ENCODE assay signal across 8 cellular contexts in genomic region chr6:29926081-29926794, GRCh38. TPM values are rescaled to one million over a fixed set of nuclear protein-coding genes. Genes with fewer than 3 reads are reported as not detected.
A peak's percentile ranks its signal among the peaks of the same experiment; 100 is the strongest.
DNase-seq lines count a peak whose midpoint lies in the region; ATAC-seq and TF ChIP-seq lines count a peak whose summit lies in the region.

No MANE protein-coding gene starts in this region.

- TF ChIP-seq CTCF in GM12864 (IDR thresholded peaks at IDR 0.05; ENCODE audit: low read depth, low read length, missing control alignments), result no peak
- TF ChIP-seq CTCF in foreskin keratinocyte (conservative IDR thresholded peaks at IDR 0.05), result no peak

- H3K36me3 Mint-ChIP-seq in activated CD8-positive, alpha-beta memory T cell treated with anti-CD3 and anti-CD28 coated beads, Interleukin-2, amount 10 ng/mL, durations not matched to agents 7 days and 5 days, result no peaks in the 10 kb centered on the region

- H3K4me3 Mint-ChIP-seq in activated CD8-positive, alpha-beta memory T cell treated with anti-CD3 and anti-CD28 coated beads, Interleukin-2, amount 10 ng/mL, durations not matched to agents 7 days and 5 days, result peak overlapping the region; percentile 82

- no peaks in the 10 kb centered on the region for H3K9me3 Mint-ChIP-seq in activated CD8-positive, alpha-beta memory T cell treated with anti-CD3 and anti-CD28 coated beads, Interleukin-2, amount 10 ng/mL, durations not matched to agents 7 days and 5 days (ENCODE audit: low read depth)

- H3K4me3 ChIP-seq in GM12864 (ENCODE audit: low read depth, low read length) (peak overlapping the region; percentile 78), skeletal muscle cell (ENCODE audit: low read depth, low read length) (peak overlapping the region; percentile 42)

- peaks cover 12% of the 10 kb centered on the region for H3K4me1 Mint-ChIP-seq in activated CD8-positive, alpha-beta memory T cell treated with anti-CD3 and anti-CD28 coated beads, Interleukin-2, amount 10 ng/mL, durations not matched to agents 7 days and 5 days

- CTCF ChIA-PET in activated CD8-positive, alpha-beta memory T cell treated with anti-CD3 and anti-CD28 coated beads, Interleukin-2, amount 10 ng/mL, durations not matched to agents 7 days and 5 days (lab: Charles Lee), result interaction anchor here (0.9 kb wide), 1 partner anchor 39 kb away, joined by 3 read pairs; no protein-coding TSS in a partner anchor

- H3K27me3 Mint-ChIP-seq in activated CD8-positive, alpha-beta memory T cell treated with anti-CD3 and anti-CD28 coated beads, Interleukin-2, amount 10 ng/mL, durations not matched to agents 7 days and 5 days, result peaks cover 1% of the 10 kb centered on the region

- peak; percentile 24 for ATAC-seq in HG03039 (IDR thresholded peaks at IDR 0.05; ENCODE audit: unreplicated experiment)
- ATAC-seq in activated CD8-positive, alpha-beta memory T cell treated with anti-CD3 and anti-CD28 coated beads, Interleukin-2, amount 10 ng/mL, durations not matched to agents 7 days and 5 days, result peak; percentile 34
- ATAC-seq in foreskin keratinocyte, result peak; percentile 13
- ATAC-seq in HG03469 (IDR thresholded peaks at IDR 0.05; ENCODE audit: unreplicated experiment), result no peak
- ATAC-seq in HG03135 (IDR thresholded peaks at IDR 0.05; ENCODE audit: unreplicated experiment), result no peak

- peak overlapping the region; percentile 97 for H3K27ac ChIP-seq in foreskin keratinocyte

- H3K27ac Mint-ChIP-seq in activated CD8-positive, alpha-beta memory T cell treated with anti-CD3 and anti-CD28 coated beads, Interleukin-2, amount 10 ng/mL, durations not matched to agents 7 days and 5 days, result peak overlapping the region; percentile 89

- H3K27me3 ChIP-seq in foreskin keratinocyte, result no peaks in the 10 kb centered on the region

- DNase-seq in GM12864 (ENCODE audit: low read depth) (no peak), foreskin keratinocyte (no peak), skeletal muscle cell (ENCODE audit: low read depth) (no peak), DMS153 treated with DMSO at 0.1 percent for 48 hours (lab: John Stamatoyannopoulos, UW; ENCODE audit: unreplicated experiment) (no peak)
- DNase-seq in activated CD8-positive, alpha-beta memory T cell treated with anti-CD3 and anti-CD28 coated beads, Interleukin-2, amount 10 ng/mL, durations not matched to agents 7 days and 5 days, result no peak

- peaks cover 13% of the 10 kb centered on the region for H3K4me1 ChIP-seq in foreskin keratinocyte

RNA-seq across cellular contexts. Expression of gene HLA-A, which starts 16.1 kb away (rescaled TPM):
- 1,000 to 10,000 TPM; 1,622 to 2,021 TPM for total RNA-seq in activated CD8-positive, alpha-beta memory T cell treated with anti-CD3 and anti-CD28 coated beads, Interleukin-2, amount 10 ng/mL, durations not matched to agents 7 days and 5 days
- 230 and 262 TPM in 2 replicates for total RNA-seq in foreskin keratinocyte
- 273 and 304 TPM in 2 replicates for polyA plus RNA-seq in foreskin keratinocyte

Comparison
In these comparisons a context has a peak if more than half of its experiments do, and no peak if none do; other contexts are left out.
1. ATAC-seq: peak in HG03039 (single experiment), activated CD8-positive, alpha-beta memory T cell treated with anti-CD3 and anti-CD28 coated beads, Interleukin-2, amount 10 ng/mL, durations not matched to agents 7 days and 5 days (single experiment) and foreskin keratinocyte (single experiment); none in HG03469 (single experiment) and HG03135 (single experiment).